9 cellular contexts compared by ENCODE assay signal in genomic region chr16:48240147-48240546, GRCh38. TPM values are rescaled to one million over a fixed set of nuclear protein-coding genes. Genes with fewer than 3 reads are reported as not detected.
DNase-seq lines count a peak whose midpoint lies in the region; ATAC-seq, FAIRE-seq and TF ChIP-seq lines count a peak whose summit lies in the region.
"Not testable (repeated sequence)": the region's sequence is repeated elsewhere in the genome, so short reads cannot be mapped to it uniquely, and the experiment has no call there.
"Had no signal": no experiment of that assay in that cellular context is flagged by ENCODE, and none has a peak within 500 bp of the region (broad histone marks: within the 10 kb centered on the region; RNA-seq: fewer than 3 reads in every experiment).

No MANE protein-coding gene starts in this region.

- H3K9me1 ChIP-seq in K562 (ENCODE audit: control insufficient read depth, insufficient read depth, low read length), result not testable (repeated sequence)

- intact Hi-C loops in K562 (cut with micrococcal nuclease); HepG2 (cut with micrococcal nuclease; ENCODE audit: unreplicated experiment): not testable (repeated sequence)

- not testable (repeated sequence) for H3K36me3 Mint-ChIP-seq in WTC11

- FAIRE-seq in A549 (lab: Jason Lieb, UNC); K562 (lab: Jason Lieb, UNC); HepG2 (lab: Jason Lieb, UNC): not testable (repeated sequence)

- H3K27ac Mint-ChIP-seq in WTC11, result not testable (repeated sequence)

- not testable (repeated sequence) for DNase-seq in A549 (ENCODE audit: low read depth in 1 of 2, low spot score in 1 of 2); WTC11 (ENCODE audit: low spot score); K562 (ENCODE audit: extremely low read depth in 1 of 4, low spot score in 3 of 4); HepG2 (ENCODE audit: low spot score)

- in situ Hi-C loops in K562 (cut with MboI); HepG2 (cut with HindIII; ENCODE audit: extremely low pct_ligation_motif_present, low pct_unique_long_range_greater_than_20kb): not testable (repeated sequence)

- H3K9me3 Mint-ChIP-seq in WTC11, result peaks cover 15% of the 10 kb centered on the region

- not testable (repeated sequence) for H3K4me3 ChIP-seq in A549; HEK293 (ENCODE audit: low read depth, low read length); K562; HepG2 (replicated peaks in 1 of 3; ENCODE audit: insufficient read depth in 1 of 3, low read depth in 2 of 3, low read length in 3 of 3)

- TF ChIP-seq RAD21 in A549 (conservative IDR thresholded peaks at IDR 0.05 in 1 of 2, IDR thresholded peaks at IDR 0.05 in 1 of 2); K562 (CRISPR knock-in tag; conservative IDR thresholded peaks at IDR 0.05 in 1 of 2, IDR thresholded peaks at IDR 0.05 in 1 of 2); HepG2 (CRISPR knock-in tag; IDR thresholded peaks at IDR 0.05): not testable (repeated sequence)

- CTCF ChIA-PET in A549 (lab: Yijun Ruan, JAX) (interaction anchor here (1.2 kb wide), 1 partner anchor 391 kb away, joined by 3 read pairs; no protein-coding TSS in a partner anchor), HEK293 (lab: Yijun Ruan, JAX) (interaction anchor here (0.6 kb wide), 1 partner anchor 9 kb away, joined by 5 read pairs; no protein-coding TSS in a partner anchor)
- CTCF ChIA-PET in WTC11 (lab: Charles Lee); K562 (lab: Yijun Ruan, JAX; ENCODE audit: low intra/inter-chr PET ratio); HepG2 (lab: Yijun Ruan, JAX; ENCODE audit: low intra/inter-chr PET ratio, low total read pairs): not testable (repeated sequence)

- peaks cover 13% of the 10 kb centered on the region for H3K4me1 Mint-ChIP-seq in WTC11

- ATAC-seq in A549, WTC11, K562, HepG2: not testable (repeated sequence)

- H3K4me1 ChIP-seq in A549 (peaks cover 16% of the 10 kb centered on the region), HepG2 (ENCODE audit: insufficient read depth, low read length) (peaks cover 43% of the 10 kb centered on the region)
- H3K4me1 ChIP-seq in HEK293 (ENCODE audit: control insufficient read depth, insufficient read depth, low read length); K562 (replicated peaks in 1 of 2; ENCODE audit: control insufficient read depth in 2 of 2, insufficient read depth in 2 of 2, low read length in 2 of 2): not testable (repeated sequence)

- peaks cover 13% of the 10 kb centered on the region for H3K79me2 ChIP-seq in K562 (ENCODE audit: control insufficient read depth, insufficient read depth, low read length)
- not testable (repeated sequence) for H3K79me2 ChIP-seq in HepG2 (ENCODE audit: insufficient read depth, low read length)

- TF ChIP-seq POLR2A in A549 (IDR thresholded peaks at IDR 0.05; ENCODE audit: low read length); K562 (conservative IDR thresholded peaks at IDR 0.05); HepG2 (IDR thresholded peaks at IDR 0.05; ENCODE audit: insufficient read depth in 1 of 2, low read depth in 2 of 2, low read length in 2 of 2): not testable (repeated sequence)

- not testable (repeated sequence) for H3K27me3 Mint-ChIP-seq in WTC11 (ENCODE audit: low read depth)

- H3K9ac ChIP-seq in K562 (ENCODE audit: insufficient read depth in 1 of 2, low read depth in 2 of 2, low read length in 2 of 2); HepG2 (ENCODE audit: insufficient read depth, low read depth, low read length): not testable (repeated sequence)

- H3K27me3 ChIP-seq in K562 (ENCODE audit: control insufficient read depth in 2 of 2, insufficient read depth in 2 of 2, low read length in 2 of 2); HepG2 (ENCODE audit: control insufficient read depth in 1 of 2, insufficient read depth in 2 of 2, low read length in 2 of 2): not testable (repeated sequence)

- 72% methylated on average over 3 of the region's 3 CpGs for WGBS in A549 (ENCODE audit: missing lambda C conversion rate)
- 38% methylated on average over 3 of the region's 3 CpGs for WGBS in K562 (ENCODE audit: insufficient coverage, low coverage, missing lambda C conversion rate)
- WGBS in HepG2 (ENCODE audit: low lambda C conversion rate), result 91% methylated on average over 3 of the region's 3 CpGs

- H2AFZ ChIP-seq in K562 (ENCODE audit: low read depth, low read length); HepG2 (ENCODE audit: low read length): not testable (repeated sequence)

- not testable (repeated sequence) for H3K36me3 ChIP-seq in HEK293 (ENCODE audit: control insufficient read depth in 2 of 2, insufficient read depth in 1 of 2, low read length in 2 of 2); K562 (ENCODE audit: control insufficient read depth, insufficient read depth, low read length); HepG2 (replicated peaks in 1 of 2; ENCODE audit: control insufficient read depth in 1 of 2, insufficient read depth in 2 of 2, low read length in 2 of 2)

- TF ChIP-seq EP300 in A549 (IDR thresholded peaks at IDR 0.05); K562 (IDR thresholded peaks at IDR 0.05; ENCODE audit: low read length); HepG2 (IDR thresholded peaks at IDR 0.05; ENCODE audit: low read depth in 2 of 2, low read length in 2 of 2); HepG2 (CRISPR knock-in tag; IDR thresholded peaks at IDR 0.05; ENCODE audit: borderline replicate concordance): not testable (repeated sequence)

- POLR2A ChIA-PET in A549 (lab: Yijun Ruan, JAX); HEK293 (lab: Yijun Ruan, JAX); WTC11 (lab: Charles Lee); K562 (lab: Yijun Ruan, JAX); HepG2 (lab: Yijun Ruan, JAX): not testable (repeated sequence)

- BruUV-seq in K562 (replicated peaks; lab: Mats Ljungman, UMichigan); HepG2 (replicated peaks; lab: Mats Ljungman, UMichigan): not testable (repeated sequence)

- H4K20me1 ChIP-seq in K562 (replicated peaks; ENCODE audit: control insufficient read depth, insufficient read depth, low read length); HepG2 (ENCODE audit: insufficient read depth, low read length): not testable (repeated sequence)

- not testable (repeated sequence) for H3K9me3 ChIP-seq in A549; HEK293 (ENCODE audit: control insufficient read depth, insufficient read depth, low read depth, low read length); K562 (replicated peaks; ENCODE audit: control insufficient read depth, insufficient read depth, low read depth, low read length); HepG2 (ENCODE audit: low read length)

- H3K4me2 ChIP-seq in A549; K562 (ENCODE audit: insufficient read depth, low read length); HepG2 (ENCODE audit: low read depth, low read length): not testable (repeated sequence)

- H3K4me3 Mint-ChIP-seq in WTC11, result not testable (repeated sequence)

- not testable (repeated sequence) for H3K27ac ChIP-seq in A549; HEK293 (ENCODE audit: extremely low read depth, low read depth, low read length); K562 (ENCODE audit: extremely low read depth, low read depth, low read length); HepG2 (ENCODE audit: extremely low read length, insufficient read depth, low read length)

- not testable (repeated sequence) for TF ChIP-seq CTCF in A549 (IDR thresholded peaks at IDR 0.05); HEK293 (tag by site-specific recombination; IDR thresholded peaks at IDR 0.05); WTC11 (IDR thresholded peaks at IDR 0.05); K562 (IDR thresholded peaks at IDR 0.05 in 2 of 3, conservative IDR thresholded peaks at IDR 0.05 in 1 of 3; ENCODE audit: insufficient read depth in 2 of 3, low read depth in 1 of 3, low read length in 3 of 3); HepG2 (CRISPR knock-in tag; IDR thresholded peaks at IDR 0.05)

RNA-seq across cellular contexts. Expression of gene LONP2, which starts 4.0 kb away (rescaled TPM):
- polyA plus RNA-seq in A549 (2011; rRNA removed), result 51.3 and 53.6 TPM in 2 replicates
- polyA plus RNA-seq in A549 (2012; cell fraction: cytosol; rRNA removed), result 13.1 and 16.4 TPM in 2 replicates
- polyA plus RNA-seq in A549 (2012; cell fraction: nucleus; rRNA removed), result 16.6 and 17.1 TPM in 2 replicates
- 27.8 to 29.7 TPM (median 29.1 TPM) in 3 replicates for polyA plus RNA-seq in A549 (2017; fragmentation: RNase III; extraction: RNeasy Plus Mini Kit Qiagen cat#74134 plus additional on column Dnase treatment)
- 96.9 and 112 TPM in 2 replicates for polyA minus RNA-seq in A549 (2011; rRNA and poly(A)+ RNA removed)
- 28.4 to 32.4 TPM (median 30.9 TPM) in 3 replicates for total RNA-seq in WTC11 (2021)
- 51.0 and 80.9 TPM in 2 replicates for total RNA-seq in K562 (2011; cell fraction: chromatin; rRNA removed; ENCODE audit: low replicate concordance)
- total RNA-seq in K562 (2011; cell fraction: nucleolus; rRNA removed), result 22.2 and 28.7 TPM in 2 replicates
- total RNA-seq in K562 (2011; cell fraction: nucleoplasm; rRNA removed), result 27.4 and 31.4 TPM in 2 replicates
- 23.4 and 28.7 TPM in 2 replicates for total RNA-seq in K562 (2014; rRNA removed)
- 41.2 and 43.0 TPM in 2 replicates for total RNA-seq in K562 (2014; rRNA removed; fragmentation: Illumina TruSeq; extraction: Trizol)
- total RNA-seq in K562 (2015; rRNA removed; fragmentation: Illumina TruSeq; extraction: Trizol), result 34.7 and 36.5 TPM in 2 replicates
- 40.0 and 40.6 TPM in 2 replicates for total RNA-seq in K562 (2021)
- polyA plus RNA-seq in K562 (2011; rRNA removed), result 37.7 and 39.3 TPM in 2 replicates
- polyA plus RNA-seq in K562 (2011; cell fraction: cytosol; rRNA removed), result 17.2 and 20.7 TPM in 2 replicates
- polyA plus RNA-seq in K562 (2011; cell fraction: nucleus; rRNA removed), result 24.0 and 30.0 TPM in 2 replicates
- 20.0 and 27.7 TPM in 2 replicates for polyA plus RNA-seq in K562 (2012)
- 23.2 and 25.6 TPM in 2 replicates for polyA plus RNA-seq in K562 (2014; fragmentation: Illumina TruSeq; extraction: Trizol)
- polyA plus RNA-seq in K562 (2014; fragmentation: Nextera tagmentation; extraction: Ambion mirVana), result 1 to 10 TPM; 8.1 to 9.1 TPM
- 22.1 and 24.7 TPM in 2 replicates for polyA plus RNA-seq in K562 (2014; rRNA removed)
- polyA minus RNA-seq in K562 (2011; rRNA and poly(A)+ RNA removed), result 87.7 and 88.5 TPM in 2 replicates
- 38.6 and 41.5 TPM in 2 replicates for polyA minus RNA-seq in K562 (2011; cell fraction: cytosol; rRNA and poly(A)+ RNA removed)
- polyA minus RNA-seq in K562 (2011; cell fraction: nucleus; rRNA and poly(A)+ RNA removed), result 26.5 and 49.4 TPM in 2 replicates
- 63.3 and 85.6 TPM in 2 replicates for total RNA-seq in HepG2 (2016; rRNA removed; fragmentation: Illumina TruSeq; extraction: Trizol)
- 26.7 and 27.2 TPM in 2 replicates for total RNA-seq in HepG2 (2016; cell fraction: cytosol; rRNA removed; fragmentation: Illumina TruSeq; extraction: Trizol; ENCODE audit: low read depth)
- 63.0 and 78.4 TPM in 2 replicates for total RNA-seq in HepG2 (2016; cell fraction: insoluble cytoplasmic fraction; rRNA removed; fragmentation: Illumina TruSeq; extraction: Trizol)
- total RNA-seq in HepG2 (2016; cell fraction: membrane; rRNA removed; fragmentation: Illumina TruSeq; extraction: Trizol), result 27.7 and 32.4 TPM in 2 replicates
- 49.5 and 56.4 TPM in 2 replicates for total RNA-seq in HepG2 (2016; cell fraction: nucleus; rRNA removed; fragmentation: Illumina TruSeq; extraction: Trizol)
- polyA plus RNA-seq in HepG2 (2011; rRNA removed), result 39.2 and 41.3 TPM in 2 replicates
- polyA plus RNA-seq in HepG2 (2011; cell fraction: cytosol; rRNA removed), result 22.8 and 26.7 TPM in 2 replicates
- polyA plus RNA-seq in HepG2 (2011; cell fraction: nucleus; rRNA removed), result 42.5 and 46.5 TPM in 2 replicates
- polyA plus RNA-seq in HepG2 (2012), result 26.7 and 35.9 TPM in 2 replicates
- polyA plus RNA-seq in HepG2 (2016; cell fraction: cytosol; fragmentation: Illumina TruSeq; extraction: Trizol; ENCODE audit: low read depth), result 3.8 and 4.6 TPM in 2 replicates
- 47.9 and 51.0 TPM in 2 replicates for polyA plus RNA-seq in HepG2 (2016; cell fraction: insoluble cytoplasmic fraction; fragmentation: Illumina TruSeq; extraction: Trizol; ENCODE audit: low read depth)
- polyA plus RNA-seq in HepG2 (2016; cell fraction: membrane; fragmentation: Illumina TruSeq; extraction: Trizol; ENCODE audit: low read depth), result 7.6 and 10.0 TPM in 2 replicates
- 47.6 and 48.7 TPM in 2 replicates for polyA plus RNA-seq in HepG2 (2016; cell fraction: nucleus; fragmentation: Illumina TruSeq; extraction: Trizol; ENCODE audit: insufficient read depth, low read depth)
- 88.6 and 115 TPM in 2 replicates for polyA minus RNA-seq in HepG2 (2011; rRNA and poly(A)+ RNA removed; ENCODE audit: low replicate concordance)
- polyA minus RNA-seq in HepG2 (2011; cell fraction: cytosol; rRNA and poly(A)+ RNA removed), result 55.5 and 68.8 TPM in 2 replicates
- polyA minus RNA-seq in HepG2 (2011; cell fraction: nucleus; rRNA and poly(A)+ RNA removed), result 91.2 and 118 TPM in 2 replicates

RNA-seq across cellular contexts. Expression of gene ABCC11, which starts 7.2 kb away (rescaled TPM):
- polyA plus RNA-seq in A549 (2011; rRNA removed) (0.21 and 0.22 TPM in 2 replicates), A549 (2017; fragmentation: RNase III; extraction: RNeasy Plus Mini Kit Qiagen cat#74134 plus additional on column Dnase treatment) (0.05 to 0.19 TPM (median 0.09 TPM) in 3 replicates), K562 (2011; rRNA removed) (0.04 and 0.22 TPM in 2 replicates), K562 (2014; fragmentation: Illumina TruSeq; extraction: Trizol) (0.04 and 0.29 TPM in 2 replicates), K562 (2014; fragmentation: Nextera tagmentation; extraction: Ambion mirVana) (not detected), K562 (2014; rRNA removed) (not detected in 2 replicates), HepG2 (2011; rRNA removed) (1.4 and 2.2 TPM in 2 replicates)
- polyA plus RNA-seq in A549 (2012; cell fraction: cytosol; rRNA removed), result 0.05 and 0.08 TPM in 2 replicates
- polyA plus RNA-seq in A549 (2012; cell fraction: nucleus; rRNA removed), result 0.18 and 0.24 TPM in 2 replicates
- 0.10 and 0.83 TPM in 2 replicates for polyA minus RNA-seq in A549 (2011; rRNA and poly(A)+ RNA removed)
- total RNA-seq in WTC11 (2021) (0.05 to 0.30 TPM in 2 of 3 replicates, not detected in the other), K562 (2014; rRNA removed) (0.14 TPM in 1 of 2 replicates, not detected in the other), K562 (2014; rRNA removed; fragmentation: Illumina TruSeq; extraction: Trizol) (not detected in 2 replicates), K562 (2015; rRNA removed; fragmentation: Illumina TruSeq; extraction: Trizol) (not detected in 2 replicates), K562 (2021) (not detected in 2 replicates), HepG2 (2016; rRNA removed; fragmentation: Illumina TruSeq; extraction: Trizol) (1.0 and 1.2 TPM in 2 replicates)
- 0.07 and 1.1 TPM in 2 replicates for total RNA-seq in K562 (2011; cell fraction: chromatin; rRNA removed; ENCODE audit: low replicate concordance)
- total RNA-seq in K562 (2011; cell fraction: nucleolus; rRNA removed), result 0.33 TPM in 1 of 2 replicates, not detected in the other
- total RNA-seq in K562 (2011; cell fraction: nucleoplasm; rRNA removed), result 0.15 TPM in 1 of 2 replicates, not detected in the other
- 0.09 and 0.18 TPM in 2 replicates for polyA plus RNA-seq in K562 (2011; cell fraction: cytosol; rRNA removed)
- polyA plus RNA-seq in K562 (2011; cell fraction: nucleus; rRNA removed), result 0.20 and 0.28 TPM in 2 replicates
- 0.07 TPM in 2 replicates for polyA plus RNA-seq in K562 (2012)
- 0.21 TPM in 1 of 2 replicates, not detected in the other for polyA minus RNA-seq in K562 (2011; rRNA and poly(A)+ RNA removed)
- not detected in 2 replicates for polyA minus RNA-seq in K562 (2011; cell fraction: cytosol; rRNA and poly(A)+ RNA removed)
- not detected in 2 replicates for polyA minus RNA-seq in K562 (2011; cell fraction: nucleus; rRNA and poly(A)+ RNA removed)
- total RNA-seq in HepG2 (2016; cell fraction: cytosol; rRNA removed; fragmentation: Illumina TruSeq; extraction: Trizol; ENCODE audit: low read depth), result 0.09 and 0.20 TPM in 2 replicates
- total RNA-seq in HepG2 (2016; cell fraction: insoluble cytoplasmic fraction; rRNA removed; fragmentation: Illumina TruSeq; extraction: Trizol), result 0.89 and 1.7 TPM in 2 replicates
- 0.34 and 0.62 TPM in 2 replicates for total RNA-seq in HepG2 (2016; cell fraction: membrane; rRNA removed; fragmentation: Illumina TruSeq; extraction: Trizol)
- 0.62 and 0.81 TPM in 2 replicates for total RNA-seq in HepG2 (2016; cell fraction: nucleus; rRNA removed; fragmentation: Illumina TruSeq; extraction: Trizol)
- polyA plus RNA-seq in HepG2 (2011; cell fraction: cytosol; rRNA removed), result 1.1 and 1.3 TPM in 2 replicates
- polyA plus RNA-seq in HepG2 (2011; cell fraction: nucleus; rRNA removed), result 1.2 and 1.6 TPM in 2 replicates
- 0.80 and 1.1 TPM in 2 replicates for polyA plus RNA-seq in HepG2 (2012)
- 0.10 and 0.20 TPM in 2 replicates for polyA plus RNA-seq in HepG2 (2016; cell fraction: cytosol; fragmentation: Illumina TruSeq; extraction: Trizol; ENCODE audit: low read depth)
- polyA plus RNA-seq in HepG2 (2016; cell fraction: insoluble cytoplasmic fraction; fragmentation: Illumina TruSeq; extraction: Trizol; ENCODE audit: low read depth), result 1.0 and 1.2 TPM in 2 replicates
- 0.32 and 0.61 TPM in 2 replicates for polyA plus RNA-seq in HepG2 (2016; cell fraction: membrane; fragmentation: Illumina TruSeq; extraction: Trizol; ENCODE audit: low read depth)
- 0.83 and 1.9 TPM in 2 replicates for polyA plus RNA-seq in HepG2 (2016; cell fraction: nucleus; fragmentation: Illumina TruSeq; extraction: Trizol; ENCODE audit: insufficient read depth, low read depth)
- polyA minus RNA-seq in HepG2 (2011; rRNA and poly(A)+ RNA removed; ENCODE audit: low replicate concordance), result 0.51 and 3.8 TPM in 2 replicates
- polyA minus RNA-seq in HepG2 (2011; cell fraction: cytosol; rRNA and poly(A)+ RNA removed), result 0.88 and 1.8 TPM in 2 replicates
- polyA minus RNA-seq in HepG2 (2011; cell fraction: nucleus; rRNA and poly(A)+ RNA removed), result 0.64 and 1.4 TPM in 2 replicates
- total RNA-seq: A172; A673; CD4-positive, CD25-positive, alpha-beta regulatory T cell had no signal
- polyA plus RNA-seq: CD14-positive monocyte had no signal
